In the genomic region with DNA sequence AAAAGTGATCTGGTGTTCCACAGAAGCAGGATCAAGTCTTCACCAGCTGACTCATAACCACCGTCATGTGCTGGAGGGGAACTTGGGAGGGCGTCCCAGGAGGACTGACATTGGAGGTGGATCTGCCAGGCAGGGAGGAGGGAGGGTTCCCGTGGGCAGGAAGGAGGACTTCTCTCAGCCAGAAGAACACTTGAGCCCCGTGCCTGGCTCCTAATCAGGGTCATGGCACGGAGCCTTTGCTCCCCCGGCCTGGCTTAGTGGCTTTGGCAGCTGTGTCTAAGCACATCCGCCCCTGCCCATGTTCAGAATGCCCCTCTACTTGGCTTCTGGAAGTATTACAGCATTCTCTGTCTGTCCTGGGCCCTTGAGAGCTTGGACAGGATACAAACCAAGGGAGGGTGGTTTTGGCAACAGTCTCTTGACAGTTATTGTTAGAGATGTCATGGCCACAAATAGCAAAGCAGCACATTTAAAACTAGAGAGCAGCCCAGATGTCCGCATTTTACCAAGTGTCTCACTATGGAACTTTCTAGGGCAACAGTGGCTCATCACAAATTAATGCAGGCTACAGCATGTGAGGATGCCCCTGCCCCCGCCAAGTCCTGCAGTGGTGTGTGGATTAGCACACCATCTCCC, we compare ENCODE assay signal across 9 cellular contexts. TPM values are rescaled to one million over a fixed set of nuclear protein-coding genes. Genes with fewer than 3 reads are reported as not detected.
DNase-seq lines count a peak whose midpoint lies in the region; ATAC-seq and TF ChIP-seq lines count a peak whose summit lies in the region.
"Had no signal": no experiment of that assay in that cellular context is flagged by ENCODE, and none has a peak within 500 bp of the region (broad histone marks: within the 10 kb centered on the region; RNA-seq: fewer than 3 reads in every experiment).

No MANE protein-coding gene starts in this region.

- H3K27ac ChIP-seq in SJCRH30: peak overlapping the region; percentile 15; the same call in 1 of the 2 replicates
- H3K27ac ChIP-seq in osteoblast (ENCODE audit: low read depth, low read length): peak overlapping the region; percentile 87

- ATAC-seq in GM18867 (IDR thresholded peaks at IDR 0.05; ENCODE audit: unreplicated experiment): no peak

- H3K4me3 ChIP-seq in SJCRH30 (no peak overlapping the region), fibroblast of villous mesenchyme (ENCODE audit: low read depth, low read length) (no peak overlapping the region), osteoblast (ENCODE audit: insufficient read depth, low read length) (no peak overlapping the region)

- H3K4me2 ChIP-seq in osteoblast (ENCODE audit: insufficient read depth, low read length): peak overlapping the region; percentile 66

- H3K4me1 ChIP-seq in SJCRH30 (peaks cover 25% of the 10 kb centered on the region), osteoblast (ENCODE audit: insufficient read depth, low read length) (peaks cover 35% of the 10 kb centered on the region)

- H3K36me3 ChIP-seq in SJCRH30: peaks cover 21% of the 10 kb centered on the region
- peaks cover 53% of the 10 kb centered on the region for H3K36me3 ChIP-seq in osteoblast (ENCODE audit: insufficient read depth, low read length)

- TF ChIP-seq CTCF in fibroblast of villous mesenchyme (IDR thresholded peaks at IDR 0.05; ENCODE audit: insufficient read depth, low read depth, low read length) (no peak), osteoblast (IDR thresholded peaks at IDR 0.05; ENCODE audit: extremely low read depth, low read depth, low read length) (no peak)

- DNase-seq in AG08395 (ENCODE audit: low spot score) (peak; percentile 94), SJCRH30 (peak; percentile 75 to 76), fibroblast of villous mesenchyme (ENCODE audit: low read depth) (peak; percentile 86), osteoblast (ENCODE audit: insufficient read length, low spot score, missing footprints) (peak; percentile 95), NCI-H2107 (lab: John Stamatoyannopoulos, UW) (no peak), SHP77 (lab: John Stamatoyannopoulos, UW) (no peak)
- no peak for DNase-seq in stimulated activated CD4-positive, alpha-beta T cell treated with anti-CD3 and anti-CD28 coated beads, Interleukin-4, amount 100 ng/mL, for 24 hours
- DNase-seq: CD8-positive, alpha-beta memory T cell had no signal

- no peaks in the 10 kb centered on the region for H3K79me2 ChIP-seq in osteoblast (ENCODE audit: insufficient read depth, low read length)

- peaks cover 13% of the 10 kb centered on the region for H4K20me1 ChIP-seq in osteoblast (ENCODE audit: insufficient read depth, low read length)

- H2AFZ ChIP-seq in osteoblast (ENCODE audit: low read length): peak overlapping the region; percentile 43

- no peaks in the 10 kb centered on the region for H3K9me3 ChIP-seq in SJCRH30 (replicated peaks)
- H3K9me3 ChIP-seq in osteoblast (ENCODE audit: low read depth, low read length): no peaks in the 10 kb centered on the region

- H3K27me3 ChIP-seq in SJCRH30 (no peaks in the 10 kb centered on the region), osteoblast (ENCODE audit: insufficient read depth, low read length) (no peaks in the 10 kb centered on the region)

RNA-seq across cellular contexts. Expression of a gene that starts 11.5 kb away (rescaled TPM):
- 72.8 and 78.6 TPM in 2 replicates for total RNA-seq in SJCRH30 (2014; rRNA removed; shearing (Covaris generic))
- total RNA-seq in fibroblast of villous mesenchyme: 64.1 and 78.2 TPM in 2 replicates
- 46.7 and 73.7 TPM in 2 replicates for total RNA-seq in osteoblast

RNA-seq across cellular contexts. Expression of a gene that starts 12.5 kb away (rescaled TPM):
- total RNA-seq in SJCRH30 (2014; rRNA removed; shearing (Covaris generic)): 20.4 and 23.3 TPM in 2 replicates
- total RNA-seq in fibroblast of villous mesenchyme: 2.6 and 5.5 TPM in 2 replicates
- 5.0 and 5.8 TPM in 2 replicates for total RNA-seq in osteoblast

RNA-seq across cellular contexts. Expression of a gene that starts 26.7 kb away (rescaled TPM):
- total RNA-seq in SJCRH30 (2014; rRNA removed; shearing (Covaris generic)): 2.3 and 3.2 TPM in 2 replicates
- total RNA-seq in fibroblast of villous mesenchyme: 0.43 and 0.64 TPM in 2 replicates
- 1.2 and 1.8 TPM in 2 replicates for total RNA-seq in osteoblast

RNA-seq across cellular contexts. Expression of a gene that starts 59.7 kb away (rescaled TPM):
- 44.7 and 49.0 TPM in 2 replicates for total RNA-seq in SJCRH30 (2014; rRNA removed; shearing (Covaris generic))
- total RNA-seq in fibroblast of villous mesenchyme (18.0 and 27.2 TPM in 2 replicates), osteoblast (20.3 and 30.0 TPM in 2 replicates)

Comparison
In these comparisons a context has a peak if more than half of its experiments do, and no peak if none do; other contexts are left out.
1. DNase-seq: peak in AG08395 (single experiment), SJCRH30 (2 of 2), fibroblast of villous mesenchyme (single experiment) and osteoblast (single experiment); none in NCI-H2107 (single experiment), stimulated activated CD4-positive, alpha-beta T cell treated with anti-CD3 and anti-CD28 coated beads, Interleukin-4, amount 100 ng/mL, for 24 hours (single experiment) and SHP77 (0 of 2).